ENCODE assay signal across 5 cellular contexts in the genomic region with DNA sequence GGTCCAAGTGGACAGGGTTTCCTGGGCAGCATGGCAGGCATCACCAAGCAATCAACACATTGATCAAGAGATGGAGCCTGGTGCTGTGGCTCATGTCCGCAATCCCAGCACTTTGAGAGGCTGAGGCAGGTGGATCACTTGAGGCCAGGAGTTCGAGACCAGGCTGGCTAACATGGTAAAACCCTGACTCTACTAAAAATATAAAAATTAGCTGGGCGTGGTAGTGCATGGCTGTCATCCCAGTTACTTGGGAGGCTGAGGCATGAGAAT. TPM values are rescaled to one million over a fixed set of nuclear protein-coding genes. Genes with fewer than 3 reads are reported as not detected.
"Had no signal": no experiment of that assay in that cellular context is flagged by ENCODE, and none has a peak within 500 bp of the region (broad histone marks: within the 10 kb centered on the region; RNA-seq: fewer than 3 reads in every experiment).

No MANE protein-coding gene starts in this region.

RNA-seq across cellular contexts. Expression of gene SGCA, which starts 16.5 kb away (rescaled TPM):
- total RNA-seq: bronchial epithelial cell, cerebellum, mammary epithelial cell, progenitor cell of endocrine pancreas, SK-MEL-5 had no signal
- polyA plus RNA-seq: mammary epithelial cell had no signal
